ENCODE assay signal across 8 cellular contexts in genomic region chr7:64888901-64889685, GRCh38. TPM values are rescaled to one million over a fixed set of nuclear protein-coding genes. Genes with fewer than 3 reads are reported as not detected.
A peak's percentile ranks its signal among the peaks of the same experiment; 100 is the strongest.
DNase-seq lines count a peak whose midpoint lies in the region; ATAC-seq and TF ChIP-seq lines count a peak whose summit lies in the region.

No MANE protein-coding gene starts in this region.

- no peaks in the 10 kb centered on the region for H3K79me1 ChIP-seq in trophoblast cell (ENCODE audit: low read length)

- ATAC-seq in GM21576 (IDR thresholded peaks at IDR 0.05; ENCODE audit: unreplicated experiment) (peak; percentile 46), heart right ventricle (peak; percentile 49 to 77 (median 68)), HG03196 (IDR thresholded peaks at IDR 0.05; ENCODE audit: unreplicated experiment) (no peak)
- peak; percentile 55 for ATAC-seq in activated CD8-positive, alpha-beta T cell treated with anti-CD3 and anti-CD28 coated beads, Interleukin-2, amount 10 ng/mL, durations not matched to agents 7 days and 5 days

- peaks cover 0 to 34% (median 8%) of the 10 kb centered on the region in 7 donors for H3K27me3 ChIP-seq in heart right ventricle
- H3K27me3 ChIP-seq in trophoblast cell (ENCODE audit: insufficient read depth, low read length), result peaks cover 15% of the 10 kb centered on the region

- 5 to 6% methylated on average over 59 to 60 of the region's 60 CpGs for WGBS in heart right ventricle, 2 donors
- WGBS in trophoblast cell (ENCODE audit: extremely low coverage, insufficient coverage, insufficient read length), result no CpG with 5 or more reads among the region's 60 CpGs

- no peak overlapping the region for H2AK5ac ChIP-seq in trophoblast cell (ENCODE audit: low read length)

- peaks cover 12% of the 10 kb centered on the region for H3K4me1 Mint-ChIP-seq in activated CD8-positive, alpha-beta T cell treated with anti-CD3 and anti-CD28 coated beads, Interleukin-2, amount 10 ng/mL, durations not matched to agents 7 days and 5 days (ENCODE audit: low read depth)

- H3K36me3 ChIP-seq in heart right ventricle, result no peaks in the 10 kb centered on the region
- no peaks in the 10 kb centered on the region for H3K36me3 ChIP-seq in trophoblast cell (ENCODE audit: control insufficient read depth in 1 of 2, insufficient read depth in 2 of 2, low read length in 2 of 2)

- H3K27ac Mint-ChIP-seq in activated CD8-positive, alpha-beta T cell treated with anti-CD3 and anti-CD28 coated beads, Interleukin-2, amount 10 ng/mL, durations not matched to agents 7 days and 5 days, result no peak overlapping the region

- no peaks in the 10 kb centered on the region for H3K79me2 ChIP-seq in trophoblast cell (ENCODE audit: control insufficient read depth, insufficient read depth, low read length, poor library complexity)

- H2AFZ ChIP-seq in trophoblast cell (ENCODE audit: insufficient read depth, low read length, poor library complexity), result peak overlapping the region; percentile 27

- peaks cover 6 to 29% (median 19%) of the 10 kb centered on the region in 9 donors for H3K4me1 ChIP-seq in heart right ventricle
- peaks cover 4 to 12% of the 10 kb centered on the region in 2 experiments for H3K4me1 ChIP-seq in trophoblast cell (ENCODE audit: control insufficient read depth in 1 of 2, insufficient read depth in 2 of 2, low read length in 2 of 2)

- H3K9me3 ChIP-seq in heart right ventricle (no peaks in the 10 kb centered on the region), trophoblast cell (ENCODE audit: insufficient read depth, low read depth, low read length) (peaks cover 8% of the 10 kb centered on the region)

- H3K9me3 Mint-ChIP-seq in activated CD8-positive, alpha-beta T cell treated with anti-CD3 and anti-CD28 coated beads, Interleukin-2, amount 10 ng/mL, durations not matched to agents 7 days and 5 days (ENCODE audit: insufficient read depth), result no peaks in the 10 kb centered on the region

- CTCF ChIA-PET in activated CD8-positive, alpha-beta T cell treated with anti-CD3 and anti-CD28 coated beads, Interleukin-2, amount 10 ng/mL, durations not matched to agents 7 days and 5 days (lab: Charles Lee), result interaction anchor here (0.7 to 1.7 kb wide), 7 partner anchors 8 to 419 kb away, joined by 3 to 11 read pairs (median 5); partner anchors contain the start of genes ERV3-1 and ZNF273

- H4K12ac ChIP-seq in trophoblast cell (ENCODE audit: low read depth, low read length), result peak overlapping the region; percentile 18

- no peak overlapping the region for H3K9ac ChIP-seq in trophoblast cell (ENCODE audit: low read length)

- no peak overlapping the region for H2BK5ac ChIP-seq in trophoblast cell (ENCODE audit: low read depth, low read length, poor library complexity)

- peak overlapping the region; percentile 75 for H3K4me3 Mint-ChIP-seq in activated CD8-positive, alpha-beta T cell treated with anti-CD3 and anti-CD28 coated beads, Interleukin-2, amount 10 ng/mL, durations not matched to agents 7 days and 5 days

- POLR2A ChIA-PET in activated CD8-positive, alpha-beta T cell treated with anti-CD3 and anti-CD28 coated beads, Interleukin-2, amount 10 ng/mL, durations not matched to agents 7 days and 5 days (lab: Charles Lee), result interaction anchor here (0.7 kb wide), 1 partner anchor 117 kb away, joined by 3 read pairs; the partner anchor contains the start of gene ERV3-1

- no peak overlapping the region for H3K23ac ChIP-seq in trophoblast cell (ENCODE audit: low read length)

- no peak for TF ChIP-seq CTCF in heart right ventricle (IDR thresholded peaks at IDR 0.05)

- H2BK12ac ChIP-seq in trophoblast cell (ENCODE audit: low read length), result no peak overlapping the region

- H3K36me3 Mint-ChIP-seq in activated CD8-positive, alpha-beta T cell treated with anti-CD3 and anti-CD28 coated beads, Interleukin-2, amount 10 ng/mL, durations not matched to agents 7 days and 5 days (ENCODE audit: low read depth), result no peaks in the 10 kb centered on the region

- H4K8ac ChIP-seq in trophoblast cell (ENCODE audit: low read depth, low read length), result peak overlapping the region; percentile 23

- no peak for DNase-seq in activated CD8-positive, alpha-beta T cell treated with anti-CD3 and anti-CD28 coated beads, Interleukin-2, amount 10 ng/mL, durations not matched to agents 7 days and 5 days
- DNase-seq in heart right ventricle, result peak in 1 of 2 donors; percentile 36
- peak in 1 of 2 donors; percentile 2 for DNase-seq in trophoblast cell
- no peak for DNase-seq in NCI-H524 treated with DMSO at 0.1 percent for 48 hours (lab: John Stamatoyannopoulos, UW)
- no peak for DNase-seq in NCI-H1092 (lab: John Stamatoyannopoulos, UW)
- no peak for DNase-seq in HK-2 (ENCODE audit: unreplicated experiment)

- no peak overlapping the region for H4K91ac ChIP-seq in trophoblast cell (ENCODE audit: low read depth, low read length)

- H2BK120ac ChIP-seq in trophoblast cell (ENCODE audit: insufficient read depth, low read length, poor library complexity), result no peak overlapping the region

- H3K14ac ChIP-seq in trophoblast cell (ENCODE audit: low read length), result peak overlapping the region; percentile 52

- intact Hi-C loops in heart right ventricle (cut with DNase I), result loop anchor here in 1 of 10 donors (10.0 kb wide), 1 partner anchor 574 kb away; the partner anchor contains the start of gene ZNF736

- H3K27ac ChIP-seq in heart right ventricle (peak overlapping the region in 1 of 10 donors; percentile 8), trophoblast cell (ENCODE audit: low read depth, low read length) (no peak overlapping the region)

- H3K18ac ChIP-seq in trophoblast cell (ENCODE audit: low read length), result no peak overlapping the region

- H3K4me3 ChIP-seq in heart right ventricle, result peak overlapping the region; percentile 34 to 71 (median 58)
- H3K4me3 ChIP-seq in trophoblast cell (ENCODE audit: low read depth, low read length), result peak overlapping the region; percentile 63

- peak overlapping the region; percentile 77 for H3K4me2 ChIP-seq in trophoblast cell (ENCODE audit: low read length)

- peaks cover 43% of the 10 kb centered on the region for H3K27me3 Mint-ChIP-seq in activated CD8-positive, alpha-beta T cell treated with anti-CD3 and anti-CD28 coated beads, Interleukin-2, amount 10 ng/mL, durations not matched to agents 7 days and 5 days (ENCODE audit: low read depth)

- no peak overlapping the region for H3K4ac ChIP-seq in trophoblast cell (ENCODE audit: low read depth, low read length)

RNA-seq across cellular contexts. Expression of gene ZNF273, which starts 14.0 kb away (rescaled TPM):
- 10 to 100 TPM; 10.6 to 11.8 TPM for total RNA-seq in activated CD8-positive, alpha-beta T cell treated with anti-CD3 and anti-CD28 coated beads, Interleukin-2, amount 10 ng/mL, durations not matched to agents 7 days and 5 days
- total RNA-seq in heart right ventricle, result 1 to 10 TPM in 9 of 10 donors, under 1 TPM in 1; 1.00 to 2.3 (median 1.6) TPM
- 1 to 10 TPM in 1 of 2 donors, under 1 TPM in 1; 0.90 to 3.1 TPM for polyA plus RNA-seq in heart right ventricle
- polyA plus RNA-seq in trophoblast cell (2013), result 6.1 and 6.4 TPM in 2 replicates
